12 cellular contexts compared by ENCODE assay signal in the genomic region with DNA sequence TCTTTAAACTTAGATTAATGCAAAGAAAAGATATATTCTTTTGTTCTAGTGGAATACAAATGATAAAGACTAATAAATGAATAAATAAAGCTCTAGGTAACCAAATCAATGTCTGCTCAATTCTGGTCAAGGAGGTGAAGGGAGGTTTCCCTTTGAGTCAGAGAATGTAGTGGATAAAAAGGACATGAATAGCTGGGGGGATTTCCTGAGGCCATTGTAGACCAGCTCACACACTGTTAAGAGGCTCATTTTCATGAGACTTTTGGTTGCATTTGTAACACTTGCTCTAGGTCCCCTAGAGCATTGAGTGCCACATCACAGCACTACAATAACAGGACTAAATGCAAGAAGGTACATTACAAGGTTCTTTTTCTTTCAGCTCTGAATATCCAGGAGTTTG.
DNase-seq lines count a peak whose midpoint lies in the region; ATAC-seq and FAIRE-seq lines count a peak whose summit lies in the region.
"Had no signal": no experiment of that assay in that cellular context is flagged by ENCODE, and none has a peak within 500 bp of the region (broad histone marks: within the 10 kb centered on the region; RNA-seq: fewer than 3 reads in every experiment).

No MANE protein-coding gene starts in this region.

- no peak overlapping the region for H3K27ac Mint-ChIP-seq in memory B cell
- H3K27ac Mint-ChIP-seq in T-helper 2 cell treated with Interferon-gamma antibody and Interleukin-4, amounts not matched to agents 5 μg/mL and 100 μg/mL, for 36 hours, result no peak overlapping the region
- H3K27ac Mint-ChIP-seq: activated naive CD8-positive, alpha-beta T cell treated with anti-CD3 and anti-CD28 coated beads, Interleukin-2, amount 10 ng/mL, durations not matched to agents 7 days and 5 days had no signal

- no peak overlapping the region for H3K4me3 Mint-ChIP-seq in memory B cell
- no peak overlapping the region for H3K4me3 Mint-ChIP-seq in T-helper 2 cell treated with Interferon-gamma antibody and Interleukin-4, amounts not matched to agents 5 μg/mL and 100 μg/mL, for 36 hours
- H3K4me3 Mint-ChIP-seq: activated naive CD8-positive, alpha-beta T cell treated with anti-CD3 and anti-CD28 coated beads, Interleukin-2, amount 10 ng/mL, durations not matched to agents 7 days and 5 days had no signal

- H3K36me3 Mint-ChIP-seq in memory B cell, result peaks cover 5% of the 10 kb centered on the region
- no peaks in the 10 kb centered on the region for H3K36me3 Mint-ChIP-seq in T-helper 2 cell treated with Interferon-gamma antibody and Interleukin-4, amounts not matched to agents 5 μg/mL and 100 μg/mL, for 36 hours (ENCODE audit: low read depth)
- H3K36me3 Mint-ChIP-seq: activated naive CD8-positive, alpha-beta T cell treated with anti-CD3 and anti-CD28 coated beads, Interleukin-2, amount 10 ng/mL, durations not matched to agents 7 days and 5 days had no signal

- peaks cover 15% of the 10 kb centered on the region for H3K4me1 Mint-ChIP-seq in memory B cell
- no peaks in the 10 kb centered on the region for H3K4me1 Mint-ChIP-seq in T-helper 2 cell treated with Interferon-gamma antibody and Interleukin-4, amounts not matched to agents 5 μg/mL and 100 μg/mL, for 36 hours (ENCODE audit: low read depth)
- H3K4me1 Mint-ChIP-seq: activated naive CD8-positive, alpha-beta T cell treated with anti-CD3 and anti-CD28 coated beads, Interleukin-2, amount 10 ng/mL, durations not matched to agents 7 days and 5 days had no signal

- no peaks in the 10 kb centered on the region for H3K27me3 Mint-ChIP-seq in memory B cell
- H3K27me3 Mint-ChIP-seq in T-helper 2 cell treated with Interferon-gamma antibody and Interleukin-4, amounts not matched to agents 5 μg/mL and 100 μg/mL, for 36 hours (ENCODE audit: low read depth), result peaks cover 6% of the 10 kb centered on the region
- H3K27me3 Mint-ChIP-seq: activated naive CD8-positive, alpha-beta T cell treated with anti-CD3 and anti-CD28 coated beads, Interleukin-2, amount 10 ng/mL, durations not matched to agents 7 days and 5 days had no signal

- ATAC-seq in GM18870 (IDR thresholded peaks at IDR 0.05; ENCODE audit: unreplicated experiment), result peak; percentile 93
- ATAC-seq in GM21526 (IDR thresholded peaks at IDR 0.05; ENCODE audit: low FRiP score, unreplicated experiment), result peak; percentile 79
- peak; percentile 91 for ATAC-seq in HG03095 (IDR thresholded peaks at IDR 0.05; ENCODE audit: unreplicated experiment)
- ATAC-seq in memory B cell (ENCODE audit: low read depth), result peak; percentile 56

- DNase-seq in memory B cell (ENCODE audit: low spot score in 2 of 2) (no peak), urothelium cell line (ENCODE audit: low spot score) (no peak), hepatic stellate cell (ENCODE audit: low spot score) (no peak), NCI-H146 (lab: John Stamatoyannopoulos, UW) (no peak)
- DNase-seq in T-helper 2 cell treated with Interferon-gamma antibody and Interleukin-4, amounts not matched to agents 5 μg/mL and 100 μg/mL, for 36 hours (ENCODE audit: low spot score), result no peak
- DNase-seq: activated CD4-positive, alpha-beta T cell treated with anti-CD3 and anti-CD28 coated beads for 1 hour; activated naive CD8-positive, alpha-beta T cell treated with anti-CD3 and anti-CD28 coated beads, Interleukin-2, amount 10 ng/mL, durations not matched to agents 7 days and 5 days; NCI-H1436 treated with DMSO at 0.1 percent for 48 hours had no signal

- no peaks in the 10 kb centered on the region for H3K9me3 Mint-ChIP-seq in memory B cell
- no peaks in the 10 kb centered on the region for H3K9me3 Mint-ChIP-seq in T-helper 2 cell treated with Interferon-gamma antibody and Interleukin-4, amounts not matched to agents 5 μg/mL and 100 μg/mL, for 36 hours
- H3K9me3 Mint-ChIP-seq: activated naive CD8-positive, alpha-beta T cell treated with anti-CD3 and anti-CD28 coated beads, Interleukin-2, amount 10 ng/mL, durations not matched to agents 7 days and 5 days had no signal

- no peak for FAIRE-seq in urothelium cell line (lab: Jason Lieb, UNC)
- FAIRE-seq: keratinocyte had no signal
